8 cellular contexts compared by ENCODE assay signal in genomic region chr10:102246261-102246660, GRCh38. TPM values are rescaled to one million over a fixed set of nuclear protein-coding genes. Genes with fewer than 3 reads are reported as not detected.
DNase-seq lines count a peak whose midpoint lies in the region; ATAC-seq and TF ChIP-seq lines count a peak whose summit lies in the region.

No MANE protein-coding gene starts in this region.

- H3K4me1 ChIP-seq in CD8-positive, alpha-beta T cell (ENCODE audit: insufficient read depth, low read length), result peaks cover 39% of the 10 kb centered on the region
- peaks cover 17% of the 10 kb centered on the region for H3K4me1 ChIP-seq in neural progenitor cell

- intact Hi-C loops in CD8-positive, alpha-beta T cell (cut with DNase I, micrococcal nuclease), result loop anchor here (5.0 to 10.0 kb wide), 4 partner anchors 429 to 1119 kb away; partner anchors contain the start of genes BTRC (in 1 of the 2), OGA (in 1 of the 2), TAF5 (in 1 of the 2) and WBP1L (in 1 of the 2)

- H3K36me3 Mint-ChIP-seq in CD8-positive, alpha-beta T cell, result peaks cover 21% of the 10 kb centered on the region
- H3K36me3 Mint-ChIP-seq in effector memory CD8-positive, alpha-beta T cell (ENCODE audit: insufficient read depth), result peaks cover 15% of the 10 kb centered on the region
- H3K36me3 Mint-ChIP-seq in neural progenitor cell, result peaks cover 4% of the 10 kb centered on the region

- peak overlapping the region; percentile 89 for H3K27ac ChIP-seq in CD8-positive, alpha-beta T cell (ENCODE audit: low read depth, low read length)
- H3K27ac ChIP-seq in neural progenitor cell, result peak overlapping the region; percentile 81

- in situ Hi-C loops in GM13977 (cut with MboI; ENCODE audit: low pct_unique_long_range_greater_than_20kb, low sequenced_read_pairs, unreplicated experiment), result loop anchor here (25.0 kb wide), 1 partner anchor 341 kb away; no protein-coding TSS in a partner anchor

- H3K4me3 Mint-ChIP-seq in CD8-positive, alpha-beta T cell, result peak overlapping the region; percentile 94
- peak overlapping the region; percentile 95 to 96 for H3K4me3 Mint-ChIP-seq in effector memory CD8-positive, alpha-beta T cell
- peak overlapping the region; percentile 99 for H3K4me3 Mint-ChIP-seq in neural progenitor cell

- CTCF ChIA-PET in CD8-positive, alpha-beta T cell (lab: Charles Lee), result interaction anchor here (0.8 to 13.6 kb wide), 2 partner anchors 11 to 15 kb away, joined by 3 to 92 read pairs; no protein-coding TSS in a partner anchor

- H3K27me3 ChIP-seq in CD8-positive, alpha-beta T cell (ENCODE audit: insufficient read depth, low read length), result peaks cover 5% of the 10 kb centered on the region
- H3K27me3 ChIP-seq in neural progenitor cell, result peaks cover 27% of the 10 kb centered on the region

- no peak overlapping the region for H2AFZ ChIP-seq in neural progenitor cell (replicated peaks)

- no peaks in the 10 kb centered on the region for H3K36me3 ChIP-seq in CD8-positive, alpha-beta T cell (ENCODE audit: insufficient read depth, low read length)
- no peaks in the 10 kb centered on the region for H3K36me3 ChIP-seq in neural progenitor cell

- no peak for DNase-seq in CD8-positive, alpha-beta T cell
- no peak for DNase-seq in NB4 (ENCODE audit: low read depth)
- DNase-seq in effector memory CD8-positive, alpha-beta T cell, result no peak
- peak; percentile 18 for DNase-seq in neural progenitor cell (ENCODE audit: low spot score)
- DNase-seq in GM13977 (ENCODE audit: low spot score), result no peak
- DNase-seq in NCI-H345 (lab: John Stamatoyannopoulos, UW), result no peak
- DNase-seq in NCI-H510A treated with DMSO at 0.1 percent for 48 hours (lab: John Stamatoyannopoulos, UW), result no peak
- no peak for DNase-seq in HCEC 1CT

- TF ChIP-seq POLR2A in NB4 (IDR thresholded peaks at IDR 0.05; ENCODE audit: extremely low read depth, insufficient read length), result no peak

- H3K9me3 ChIP-seq in CD8-positive, alpha-beta T cell (ENCODE audit: low read length), result no peaks in the 10 kb centered on the region
- no peaks in the 10 kb centered on the region for H3K9me3 ChIP-seq in neural progenitor cell (ENCODE audit: low read depth)

- POLR2A ChIA-PET in CD8-positive, alpha-beta T cell (lab: Charles Lee), result interaction anchor here (1.5 to 2.8 kb wide), 3 partner anchors 16 to 204 kb away, joined by 3 to 16 read pairs (median 4); no protein-coding TSS in a partner anchor

- H3K4me2 ChIP-seq in neural progenitor cell, result peak overlapping the region; percentile 92

- no peak for TF ChIP-seq CTCF in CD8-positive, alpha-beta T cell (IDR thresholded peaks at IDR 0.05)
- TF ChIP-seq CTCF in NB4 (IDR thresholded peaks at IDR 0.05; ENCODE audit: low read depth, low read length), result no peak
- no peak for TF ChIP-seq CTCF in neural progenitor cell (IDR thresholded peaks at IDR 0.05)
- no peak for TF ChIP-seq CTCF in GM13977 (IDR thresholded peaks at IDR 0.05; ENCODE audit: extremely low read depth, insufficient read depth, missing control alignments)

- ATAC-seq in CD8-positive, alpha-beta T cell, result no peak
- no peak for ATAC-seq in effector memory CD8-positive, alpha-beta T cell (replicated peaks)

- peak overlapping the region; percentile 68 for H3K9ac ChIP-seq in neural progenitor cell

- H3K79me2 ChIP-seq in neural progenitor cell (ENCODE audit: low read depth), result peaks cover 56% of the 10 kb centered on the region

- peaks cover 29% of the 10 kb centered on the region for H4K20me1 ChIP-seq in neural progenitor cell (ENCODE audit: low read depth)

- H3K27ac Mint-ChIP-seq in CD8-positive, alpha-beta T cell, result peak overlapping the region; percentile 92
- peak overlapping the region; percentile 93 to 96 for H3K27ac Mint-ChIP-seq in effector memory CD8-positive, alpha-beta T cell
- H3K27ac Mint-ChIP-seq in neural progenitor cell, result no peak overlapping the region

- peaks cover 7% of the 10 kb centered on the region for H3F3A ChIP-seq in neural progenitor cell (ENCODE audit: low read depth)

- H3K27me3 Mint-ChIP-seq in CD8-positive, alpha-beta T cell (ENCODE audit: low read depth), result peaks cover 13% of the 10 kb centered on the region
- peaks cover 7 to 23% of the 10 kb centered on the region in 2 donors for H3K27me3 Mint-ChIP-seq in effector memory CD8-positive, alpha-beta T cell
- H3K27me3 Mint-ChIP-seq in neural progenitor cell (ENCODE audit: insufficient read depth, low read depth), result peaks cover 14% of the 10 kb centered on the region

- peaks cover 54% of the 10 kb centered on the region for H3K4me1 Mint-ChIP-seq in CD8-positive, alpha-beta T cell (ENCODE audit: low read depth)
- peaks cover 37 to 38% of the 10 kb centered on the region in 2 donors for H3K4me1 Mint-ChIP-seq in effector memory CD8-positive, alpha-beta T cell (ENCODE audit: low read depth in 2 of 2)
- H3K4me1 Mint-ChIP-seq in neural progenitor cell, result peaks cover 33% of the 10 kb centered on the region

- no peaks in the 10 kb centered on the region for H3K9me3 Mint-ChIP-seq in CD8-positive, alpha-beta T cell
- H3K9me3 Mint-ChIP-seq in effector memory CD8-positive, alpha-beta T cell, result no peaks in the 10 kb centered on the region
- no peaks in the 10 kb centered on the region for H3K9me3 Mint-ChIP-seq in neural progenitor cell

- peak overlapping the region; percentile 82 for H3K4me3 ChIP-seq in CD8-positive, alpha-beta T cell (ENCODE audit: low read depth, low read length)
- peak overlapping the region; percentile 96 for H3K4me3 ChIP-seq in NB4 (ENCODE audit: low read depth, low read length)
- peak overlapping the region; percentile 73 for H3K4me3 ChIP-seq in neural progenitor cell

RNA-seq across cellular contexts. Expression of gene GBF1, which starts 0.9 kb away (rescaled TPM):
- total RNA-seq in CD8-positive, alpha-beta T cell, result 10 to 100 TPM; 26.7 to 31.3 TPM
- 23.5 and 37.9 TPM in 2 replicates for total RNA-seq in neural progenitor cell (ENCODE audit: low replicate concordance)

RNA-seq across cellular contexts. Expression of gene PITX3, which starts 4.9 kb away (rescaled TPM):
- not detected for total RNA-seq in CD8-positive, alpha-beta T cell
- 0.46 TPM in 1 of 2 replicates, not detected in the other for total RNA-seq in neural progenitor cell (ENCODE audit: low replicate concordance)

RNA-seq across cellular contexts. Expression of gene ELOVL3, which starts 20.2 kb away (rescaled TPM):
- total RNA-seq in CD8-positive, alpha-beta T cell, result not detected
- total RNA-seq in neural progenitor cell (ENCODE audit: low replicate concordance), result 0.40 TPM in 1 of 2 replicates, not detected in the other
